Comparison of ENCODE assay signal across 24 cellular contexts in the genomic region with DNA sequence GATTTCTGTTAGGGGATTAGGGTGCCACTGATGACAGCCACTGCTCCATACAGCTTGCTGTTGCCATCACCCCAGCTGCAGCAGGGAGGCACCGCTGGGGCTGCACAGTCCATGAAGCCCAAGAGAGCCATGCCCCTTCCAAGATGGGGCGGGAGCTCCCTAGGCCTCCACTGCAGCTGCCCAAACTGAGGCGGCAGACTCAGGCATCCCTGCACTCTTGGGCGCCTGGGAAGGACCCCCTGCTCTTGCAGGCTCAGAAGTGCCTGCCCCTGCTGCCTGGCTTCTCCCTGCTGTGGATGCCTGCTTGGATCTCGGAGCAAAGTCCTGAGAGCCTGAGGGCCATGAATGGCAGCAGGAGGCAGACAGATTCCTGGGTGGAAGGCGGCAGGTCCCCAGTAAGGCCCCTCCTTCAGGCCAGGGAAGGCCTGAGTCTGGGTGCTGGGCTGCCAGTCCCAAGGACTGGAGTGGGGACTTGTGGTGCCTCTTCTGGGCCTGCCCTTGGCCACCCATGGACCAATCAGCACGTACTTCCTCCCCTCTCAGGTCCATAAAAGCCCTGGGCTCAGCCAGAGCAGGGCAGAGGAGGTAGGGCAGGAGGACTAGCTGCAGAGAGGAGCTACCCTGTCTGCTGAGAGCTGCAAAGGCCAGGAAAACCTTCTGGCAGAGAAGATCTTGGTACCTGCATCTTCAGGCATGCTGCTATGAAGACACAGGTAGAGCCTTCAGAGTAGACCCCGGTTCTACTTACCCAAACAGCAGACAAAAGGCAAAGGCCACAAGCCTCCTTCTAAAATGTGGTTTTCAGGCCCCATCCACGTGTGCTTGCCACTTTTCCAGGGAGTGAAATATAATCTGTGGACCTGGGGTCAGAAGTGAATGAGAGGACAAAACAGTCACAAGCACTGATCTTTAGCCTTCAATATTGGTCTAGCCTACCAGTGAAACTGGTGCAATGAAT.
"Had no signal": no experiment of that assay in that cellular context is flagged by ENCODE, and none has a peak within 500 bp of the region (broad histone marks: within the 10 kb centered on the region; RNA-seq: fewer than 3 reads in every experiment).

No MANE protein-coding gene starts in this region.

- H3K4me3 Mint-ChIP-seq: activated CD4-positive, alpha-beta T cell treated with anti-CD3 and anti-CD28 coated beads, Interleukin-2, amount 10 ng/mL, durations not matched to agents 7 days and 5 days; activated CD8-positive, alpha-beta T cell treated with anti-CD3 and anti-CD28 coated beads, Interleukin-2, amount 10 ng/mL, durations not matched to agents 7 days and 5 days; activated naive CD8-positive, alpha-beta T cell treated with anti-CD3 and anti-CD28 coated beads, Interleukin-2, amount 50 U/mL, for 24 hours; activated T-helper 1 cell treated with anti-CD3 and anti-CD28 coated beads, Interleukin-12 subunit alpha, Interleukin-12 subunit beta, Interleukin-2, Interleukin-4 antibody, amounts not matched to agents 30 ng/mL and 10 ng/mL and 1 ng/mL, durations not matched to agents 14 hours and 24 hours and 36 hours; dendritic cell treated with granulocyte-macrophage colony-stimulating factor and Interleukin-4, amounts not matched to agents 40 ng/mL and 50 ng/mL, for 4 days; naive thymus-derived CD8-positive, alpha-beta T cell; stimulated activated naive CD8-positive, alpha-beta T cell treated with anti-CD3 and anti-CD28 coated beads, Interleukin-15, amount 100 ng/mL, for 72 hours; T-helper 17 cell had no signal

- H3K27me3 ChIP-seq: body of pancreas, cardiac muscle cell, heart right ventricle, tibial nerve had no signal

- H3K4me3 ChIP-seq: body of pancreas, cardiac muscle cell, heart right ventricle, lung, tibial nerve had no signal

- H3K27ac ChIP-seq: body of pancreas, cardiac muscle cell, heart right ventricle, tibial nerve had no signal

- H3K9me3 ChIP-seq: body of pancreas had no signal

- DNase-seq: activated CD4-positive, alpha-beta T cell treated with anti-CD3 and anti-CD28 coated beads, Interleukin-2, amount 10 ng/mL, durations not matched to agents 7 days and 5 days; activated CD8-positive, alpha-beta T cell treated with anti-CD3 and anti-CD28 coated beads, Interleukin-2, amount 10 ng/mL, durations not matched to agents 7 days and 5 days; activated gamma-delta T cell; activated naive CD4-positive, alpha-beta T cell treated with anti-CD3 and anti-CD28 coated beads, Interleukin-2, amount 50 U/mL, for 16 hours; activated naive CD8-positive, alpha-beta T cell treated with anti-CD3 and anti-CD28 coated beads, Interleukin-2, amount 50 U/mL, for 24 hours; anterior cingulate cortex; body of pancreas; effector CD4-positive, alpha-beta T cell; erythroblast; foreskin fibroblast; heart right ventricle; left colon; naive thymus-derived CD8-positive, alpha-beta T cell; retina; stimulated activated CD4-positive, alpha-beta T cell treated with anti-CD3 and anti-CD28 coated beads, Interleukin-4, amount 100 ng/mL, for 4 hours; stimulated activated naive CD8-positive, alpha-beta T cell treated with anti-CD3 and anti-CD28 coated beads, Interleukin-15, amount 100 ng/mL, for 72 hours; T-helper 17 cell had no signal

- H3K4me1 Mint-ChIP-seq: activated CD4-positive, alpha-beta T cell treated with anti-CD3 and anti-CD28 coated beads, Interleukin-2, amount 10 ng/mL, durations not matched to agents 7 days and 5 days; naive thymus-derived CD8-positive, alpha-beta T cell; T-helper 17 cell had no signal

- H3K9me3 Mint-ChIP-seq: dendritic cell treated with granulocyte-macrophage colony-stimulating factor and Interleukin-4, amounts not matched to agents 40 ng/mL and 50 ng/mL, for 4 days had no signal

- ATAC-seq: activated CD4-positive, CD25-positive, alpha-beta regulatory T cell treated with anti-CD3 and anti-CD28 coated beads, Interleukin-2, amount 50 U/mL, for 24 hours; activated CD8-positive, alpha-beta T cell treated with anti-CD3 and anti-CD28 coated beads, Interleukin-2, amount 10 ng/mL, durations not matched to agents 7 days and 5 days; activated naive CD8-positive, alpha-beta T cell treated with anti-CD3 and anti-CD28 coated beads, Interleukin-2, amount 50 U/mL, for 24 hours; body of pancreas; naive thymus-derived CD8-positive, alpha-beta T cell; stimulated activated naive CD8-positive, alpha-beta T cell treated with anti-CD3 and anti-CD28 coated beads, Interleukin-15, amount 100 ng/mL, for 72 hours; T-helper 17 cell had no signal

- H3K27ac Mint-ChIP-seq: activated CD4-positive, alpha-beta T cell treated with anti-CD3 and anti-CD28 coated beads, Interleukin-2, amount 10 ng/mL, durations not matched to agents 7 days and 5 days; activated CD8-positive, alpha-beta T cell treated with anti-CD3 and anti-CD28 coated beads, Interleukin-2, amount 10 ng/mL, durations not matched to agents 7 days and 5 days; activated naive CD8-positive, alpha-beta T cell treated with anti-CD3 and anti-CD28 coated beads, Interleukin-2, amount 50 U/mL, for 24 hours; activated T-helper 1 cell treated with anti-CD3 and anti-CD28 coated beads, Interleukin-12 subunit alpha, Interleukin-12 subunit beta, Interleukin-2, Interleukin-4 antibody, amounts not matched to agents 30 ng/mL and 10 ng/mL and 1 ng/mL, durations not matched to agents 14 hours and 24 hours and 36 hours; dendritic cell treated with granulocyte-macrophage colony-stimulating factor and Interleukin-4, amounts not matched to agents 40 ng/mL and 50 ng/mL, for 4 days; naive thymus-derived CD8-positive, alpha-beta T cell; progenitor cell of endocrine pancreas; stimulated activated naive CD8-positive, alpha-beta T cell treated with anti-CD3 and anti-CD28 coated beads, Interleukin-15, amount 100 ng/mL, for 72 hours; T-helper 17 cell had no signal

- H3K4me1 ChIP-seq: body of pancreas, heart right ventricle, tibial nerve had no signal

- H3K36me3 ChIP-seq: cardiac muscle cell, heart right ventricle, tibial nerve had no signal
